ENCODE assay signal across 8 cellular contexts in the genomic region with DNA sequence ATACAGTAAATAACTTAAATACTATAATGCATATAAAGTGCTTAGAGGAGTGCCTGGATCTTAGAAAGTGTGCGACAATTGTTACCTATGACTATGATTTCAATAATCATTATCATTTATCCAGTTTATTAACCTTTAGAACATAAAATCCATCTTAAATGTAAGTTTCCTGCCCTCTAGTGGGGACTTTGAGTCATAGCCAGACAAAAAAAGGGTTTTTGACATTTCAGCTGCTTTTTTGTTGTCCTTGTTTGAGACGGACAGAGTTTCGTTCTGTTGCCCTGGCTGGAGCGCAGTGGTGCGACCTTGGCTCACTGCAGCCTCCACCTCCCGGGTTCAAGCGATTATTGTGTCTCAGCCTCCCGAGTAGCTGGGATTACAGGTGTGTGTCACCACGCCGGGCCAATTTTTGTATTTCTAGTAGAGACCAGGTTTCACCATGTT. TPM values are rescaled to one million over a fixed set of nuclear protein-coding genes. Genes with fewer than 3 reads are reported as not detected.
A peak's percentile ranks its signal among the peaks of the same experiment; 100 is the strongest.
DNase-seq lines count a peak whose midpoint lies in the region; ATAC-seq and TF ChIP-seq lines count a peak whose summit lies in the region.

No MANE protein-coding gene starts in this region.

- no peak overlapping the region for H3K27ac ChIP-seq in WERI-Rb-1
- no peak overlapping the region for H3K27ac ChIP-seq in upper lobe of left lung

- H3K27me3 ChIP-seq in WERI-Rb-1 (ENCODE audit: insufficient read depth, low read depth, severe bottlenecking) (peaks cover 98% of the 10 kb centered on the region), upper lobe of left lung (no peaks in the 10 kb centered on the region)

- no peak for TF ChIP-seq EP300 in upper lobe of left lung (IDR thresholded peaks at IDR 0.05)

- TF ChIP-seq POLR2A in upper lobe of left lung (IDR thresholded peaks at IDR 0.05), result no peak

- TF ChIP-seq CTCF in WERI-Rb-1 (IDR thresholded peaks at IDR 0.05; ENCODE audit: low read depth, low read length) (peak; percentile 51; the same call in 1 of the 2 replicates), upper lobe of left lung (IDR thresholded peaks at IDR 0.05) (peak; percentile 63 to 79 (median 76))

- no peaks in the 10 kb centered on the region for H3K9me3 Mint-ChIP-seq in immature natural killer cell

- H3K9me3 ChIP-seq in WERI-Rb-1 (ENCODE audit: severe bottlenecking), result no peaks in the 10 kb centered on the region
- H3K9me3 ChIP-seq in upper lobe of left lung, result no peaks in the 10 kb centered on the region

- no peaks in the 10 kb centered on the region for H3K36me3 Mint-ChIP-seq in immature natural killer cell

- no peaks in the 10 kb centered on the region for H3K4me1 Mint-ChIP-seq in immature natural killer cell

- H3K27me3 Mint-ChIP-seq in immature natural killer cell (ENCODE audit: low read depth in 3 of 3), result peaks cover 2 to 10% (median 4%) of the 10 kb centered on the region in 3 donors

- WGBS in upper lobe of left lung, 2 donors, result 22 to 28% methylated on average over 10 of the region's 10 CpGs

- H3K4me3 ChIP-seq in WERI-Rb-1 (ENCODE audit: low read depth, low read length) (no peak overlapping the region), upper lobe of left lung (peak overlapping the region in 1 of 4 donors; percentile 5)

- DNase-seq in NCI-H2081 (lab: John Stamatoyannopoulos, UW) (peak; percentile 20 to 46), NCI-H2081 treated with DMSO at 0.1 percent for 48 hours (lab: John Stamatoyannopoulos, UW) (no peak), M059J (ENCODE audit: low read depth) (peak; percentile 45), WERI-Rb-1 (no peak), immature natural killer cell (peak; percentile 11 to 23 (median 22)), upper lobe of left lung (no peak)
- DNase-seq in activated naive CD4-positive, alpha-beta T cell treated with Interleukin-2 at 50 U/mL for 16 hours, result no peak

- peaks cover 0 to 11% (median 4%) of the 10 kb centered on the region in 4 donors for H3K4me1 ChIP-seq in upper lobe of left lung

- peak overlapping the region in 1 of 6 donors; percentile 34 for H3K27ac Mint-ChIP-seq in immature natural killer cell

- ATAC-seq in upper lobe of left lung (ENCODE audit: low FRiP score in 2 of 2) (peak in 1 of 2 donors; percentile 59), HG03159 (IDR thresholded peaks at IDR 0.05; ENCODE audit: unreplicated experiment) (no peak)

- no peak overlapping the region for H3K4me3 Mint-ChIP-seq in immature natural killer cell

- H3K36me3 ChIP-seq in WERI-Rb-1 (no peaks in the 10 kb centered on the region), upper lobe of left lung (no peaks in the 10 kb centered on the region)

RNA-seq across cellular contexts. Expression of a gene that starts 9.7 kb away (rescaled TPM):
- not detected in 2 replicates for total RNA-seq in M059J (2014; rRNA removed; shearing (Covaris generic))
- polyA plus RNA-seq in immature natural killer cell, result not detected
- total RNA-seq in upper lobe of left lung, result 10 to 100 TPM in 5 of 6 donors, 1 to 10 TPM in 1; 6.3 to 26.3 (median 15.9) TPM

RNA-seq across cellular contexts. Expression of a gene that starts 38.6 kb away (rescaled TPM):
- total RNA-seq in M059J (2014; rRNA removed; shearing (Covaris generic)), result 534 and 687 TPM in 2 replicates
- polyA plus RNA-seq in immature natural killer cell, result 100 to 1,000 TPM; 145 to 157 (median 150) TPM
- 100 to 1,000 TPM in 4 of 6 donors, 10 to 100 TPM in 2; 27.2 to 179 (median 165) TPM for total RNA-seq in upper lobe of left lung

Comparison
In these comparisons a context has a peak if more than half of its experiments do, and no peak if none do; other contexts are left out.
1. DNase-seq: peak in NCI-H2081 (2 of 2), M059J (single experiment) and immature natural killer cell (3 of 3); none in NCI-H2081 treated with DMSO at 0.1 percent for 48 hours (single experiment), WERI-Rb-1 (single experiment), upper lobe of left lung (0 of 2) and activated naive CD4-positive, alpha-beta T cell treated with Interleukin-2 at 50 U/mL for 16 hours (single experiment).